In the genomic region with DNA sequence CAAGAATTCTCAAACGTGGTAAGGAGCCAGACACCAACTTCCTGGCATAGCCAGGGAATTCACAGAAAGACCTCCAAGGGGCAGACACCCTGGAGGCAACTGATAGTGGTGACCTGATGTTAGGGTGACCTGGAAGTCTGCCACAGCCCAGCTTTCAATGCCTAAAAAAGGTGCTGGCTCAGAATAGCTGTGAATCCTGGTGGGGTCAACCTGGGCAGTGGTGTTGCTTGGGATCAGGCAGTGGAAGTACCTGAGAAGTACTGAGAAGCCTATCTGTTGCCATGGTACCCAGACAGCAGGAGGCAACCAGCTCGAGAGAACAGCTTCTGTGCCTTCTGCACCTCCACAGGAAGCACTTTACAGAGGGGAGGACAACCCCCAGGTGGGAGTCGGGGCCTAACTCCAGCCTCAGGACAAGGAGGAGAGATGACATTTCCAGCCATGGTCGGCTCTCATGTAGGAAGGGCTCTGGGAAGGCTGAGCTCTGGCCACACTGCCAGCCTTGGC, we compare ENCODE assay signal across 2 cellular contexts.
A peak's percentile ranks its signal among the peaks of the same experiment; 100 is the strongest.
TF ChIP-seq lines count a peak whose summit lies in the region.

No MANE protein-coding gene starts in this region.

TF ChIP-seq in IMR-90, 13 proteins besides CTCF, POLR2A, EP300 and RAD21:
- TF ChIP-seq, protein P1, sequence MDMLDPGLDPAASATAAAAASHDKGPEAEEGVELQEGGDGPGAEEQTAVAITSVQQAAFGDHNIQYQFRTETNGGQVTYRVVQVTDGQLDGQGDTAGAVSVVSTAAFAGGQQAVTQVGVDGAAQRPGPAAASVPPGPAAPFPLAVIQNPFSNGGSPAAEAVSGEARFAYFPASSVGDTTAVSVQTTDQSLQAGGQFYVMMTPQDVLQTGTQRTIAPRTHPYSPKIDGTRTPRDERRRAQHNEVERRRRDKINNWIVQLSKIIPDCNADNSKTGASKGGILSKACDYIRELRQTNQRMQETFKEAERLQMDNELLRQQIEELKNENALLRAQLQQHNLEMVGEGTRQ (IDR thresholded peaks at IDR 0.05; ENCODE audit: low read depth, low read length) = no peak
- TF ChIP-seq CEBPB (IDR thresholded peaks at IDR 0.05; ENCODE audit: low read depth, low read length) (no peak), MXI1 (IDR thresholded peaks at IDR 0.05; ENCODE audit: borderline replicate concordance, low read depth, low read length) (no peak)

TF ChIP-seq in K562, 482 proteins besides CTCF, POLR2A, EP300 and RAD21:
- peak; percentile 43 for TF ChIP-seq NCOR1 (IDR thresholded peaks at IDR 0.05)
- TF ChIP-seq CBFA2T3 (IDR thresholded peaks at IDR 0.05) = peak; percentile 42
- TF ChIP-seq FIP1L1 (IDR thresholded peaks at IDR 0.05; ENCODE audit: low read depth, low read length, poor library complexity, severe bottlenecking) = no peak
- 0 out of 2 replicates have a peak, but pooled peaks have one; percentile 12 for TF ChIP-seq NFIC (IDR thresholded peaks at IDR 0.05)
- peak; percentile 72 for TF ChIP-seq RFX1 (IDR thresholded peaks at IDR 0.05)
- peak; percentile 42 for TF ChIP-seq TCF3 (CRISPR knock-in tag; IDR thresholded peaks at IDR 0.05)
- TF ChIP-seq, protein P2, sequence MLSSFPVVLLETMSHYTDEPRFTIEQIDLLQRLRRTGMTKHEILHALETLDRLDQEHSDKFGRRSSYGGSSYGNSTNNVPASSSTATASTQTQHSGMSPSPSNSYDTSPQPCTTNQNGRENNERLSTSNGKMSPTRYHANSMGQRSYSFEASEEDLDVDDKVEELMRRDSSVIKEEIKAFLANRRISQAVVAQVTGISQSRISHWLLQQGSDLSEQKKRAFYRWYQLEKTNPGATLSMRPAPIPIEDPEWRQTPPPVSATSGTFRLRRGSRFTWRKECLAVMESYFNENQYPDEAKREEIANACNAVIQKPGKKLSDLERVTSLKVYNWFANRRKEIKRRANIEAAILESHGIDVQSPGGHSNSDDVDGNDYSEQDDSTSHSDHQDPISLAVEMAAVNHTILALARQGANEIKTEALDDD (IDR thresholded peaks at IDR 0.05) = no peak
